ENCODE assay signal across 15 cellular contexts in the genomic region with DNA sequence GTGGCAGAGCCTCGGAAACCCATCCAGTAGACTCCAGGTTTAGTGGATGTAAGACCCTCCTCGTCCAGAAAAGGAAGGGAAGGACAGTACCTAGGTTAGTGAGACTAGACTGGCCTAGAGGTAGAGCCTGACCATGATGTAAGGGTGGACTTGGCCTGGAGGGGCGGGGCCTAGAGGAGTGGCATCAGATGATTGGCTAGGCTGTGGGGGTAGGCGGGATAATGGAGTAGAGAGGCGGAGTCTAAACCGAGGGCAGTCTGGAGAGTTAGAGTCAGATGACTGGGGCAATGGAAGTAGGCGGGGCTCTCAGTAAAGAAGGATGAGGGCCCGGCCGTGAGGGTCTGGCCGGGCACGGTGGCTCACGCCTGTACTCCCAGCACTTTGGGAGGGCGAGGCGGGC.
DNase-seq lines count a peak whose midpoint lies in the region; ATAC-seq, FAIRE-seq and TF ChIP-seq lines count a peak whose summit lies in the region.
"Had no signal": no experiment of that assay in that cellular context is flagged by ENCODE, and none has a peak within 500 bp of the region (broad histone marks: within the 10 kb centered on the region; RNA-seq: fewer than 3 reads in every experiment).

No MANE protein-coding gene starts in this region.

- no peak for ATAC-seq in activated CD4-positive, CD25-positive, alpha-beta regulatory T cell treated with anti-CD3 and anti-CD28 coated beads, Interleukin-2, amount 50 U/mL, for 24 hours
- ATAC-seq: body of pancreas, pancreas had no signal

- peaks cover 40% of the 10 kb centered on the region for H3F3A ChIP-seq in neural progenitor cell (ENCODE audit: low read depth)

- peaks cover 8% of the 10 kb centered on the region for H3K36me3 Mint-ChIP-seq in neural progenitor cell
- H3K36me3 Mint-ChIP-seq: IgD-negative memory B cell had no signal

- peaks cover 67% of the 10 kb centered on the region for H4K20me1 ChIP-seq in neural progenitor cell (ENCODE audit: low read depth)

- no peaks in the 10 kb centered on the region for H3K27me3 ChIP-seq in neural progenitor cell
- H3K27me3 ChIP-seq: body of pancreas, pancreas had no signal

- H3K4me3 ChIP-seq in neural progenitor cell: no peak overlapping the region
- H3K4me3 ChIP-seq: body of pancreas, pancreas had no signal

- no peak overlapping the region for H3K4me2 ChIP-seq in neural progenitor cell

- peak overlapping the region; percentile 72 for H3K27ac Mint-ChIP-seq in neural progenitor cell
- H3K27ac Mint-ChIP-seq: IgD-negative memory B cell had no signal

- no peak overlapping the region for H3K4me3 Mint-ChIP-seq in neural progenitor cell
- H3K4me3 Mint-ChIP-seq: IgD-negative memory B cell had no signal

- H3K4me1 Mint-ChIP-seq in neural progenitor cell: peaks cover 58% of the 10 kb centered on the region
- H3K4me1 Mint-ChIP-seq: IgD-negative memory B cell had no signal

- no peaks in the 10 kb centered on the region for H3K36me3 ChIP-seq in neural progenitor cell
- H3K36me3 ChIP-seq: pancreas had no signal

- no peaks in the 10 kb centered on the region for H3K9me3 ChIP-seq in neural progenitor cell (ENCODE audit: low read depth)
- H3K9me3 ChIP-seq: body of pancreas, pancreas had no signal

- TF ChIP-seq CTCF in neural progenitor cell (IDR thresholded peaks at IDR 0.05): no peak

- peaks cover 57% of the 10 kb centered on the region for H3K4me1 ChIP-seq in neural progenitor cell
- H3K4me1 ChIP-seq: body of pancreas, pancreas had no signal

- no peaks in the 10 kb centered on the region for H3K9me3 Mint-ChIP-seq in neural progenitor cell
- H3K9me3 Mint-ChIP-seq: IgD-negative memory B cell had no signal

- no peak overlapping the region for H3K9ac ChIP-seq in neural progenitor cell

- no peak for FAIRE-seq in HTR-8/SVneo (lab: Jason Lieb, UNC)
- FAIRE-seq: pancreas had no signal

- peaks cover 7% of the 10 kb centered on the region for H3K27me3 Mint-ChIP-seq in neural progenitor cell (ENCODE audit: insufficient read depth, low read depth)

- H3K79me2 ChIP-seq in neural progenitor cell (ENCODE audit: low read depth): peaks cover 41% of the 10 kb centered on the region

- H3K27ac ChIP-seq in neural progenitor cell: no peak overlapping the region
- H3K27ac ChIP-seq: 22Rv1, body of pancreas, pancreas had no signal

- H2AFZ ChIP-seq in neural progenitor cell (replicated peaks): no peak overlapping the region

- DNase-seq in DMS 273 (lab: John Stamatoyannopoulos, UW; ENCODE audit: unreplicated experiment) (peak; percentile 31), DMS 273 treated with DMSO at 0.1 percent for 48 hours (lab: John Stamatoyannopoulos, UW) (no peak), HTR-8/SVneo (ENCODE audit: insufficient read length, low spot score) (peak; percentile 55), cerebellar cortex (ENCODE audit: low spot score) (peak; percentile 10), neural progenitor cell (ENCODE audit: low spot score) (peak; percentile 66), NCI-H446 treated with DMSO at 0.1 percent for 48 hours (lab: John Stamatoyannopoulos, UW) (no peak), hippocampal formation (lab: John Stamatoyannopoulos, UW) (no peak)
- DNase-seq: activated CD4-positive, alpha-beta T cell treated with anti-CD3 and anti-CD28 coated beads for 4 hours; body of pancreas; GOT3; NCI-H69 had no signal

Comparison
In these comparisons a context has a peak if more than half of its experiments do, and no peak if none do; other contexts are left out.
1. DNase-seq: peak in DMS 273 (single experiment), HTR-8/SVneo (single experiment), cerebellar cortex (single experiment) and neural progenitor cell (single experiment); none in DMS 273 treated with DMSO at 0.1 percent for 48 hours (single experiment), NCI-H446 treated with DMSO at 0.1 percent for 48 hours (single experiment) and hippocampal formation (0 of 2).